ENCODE assay signal across 2 cellular contexts in the genomic region with DNA sequence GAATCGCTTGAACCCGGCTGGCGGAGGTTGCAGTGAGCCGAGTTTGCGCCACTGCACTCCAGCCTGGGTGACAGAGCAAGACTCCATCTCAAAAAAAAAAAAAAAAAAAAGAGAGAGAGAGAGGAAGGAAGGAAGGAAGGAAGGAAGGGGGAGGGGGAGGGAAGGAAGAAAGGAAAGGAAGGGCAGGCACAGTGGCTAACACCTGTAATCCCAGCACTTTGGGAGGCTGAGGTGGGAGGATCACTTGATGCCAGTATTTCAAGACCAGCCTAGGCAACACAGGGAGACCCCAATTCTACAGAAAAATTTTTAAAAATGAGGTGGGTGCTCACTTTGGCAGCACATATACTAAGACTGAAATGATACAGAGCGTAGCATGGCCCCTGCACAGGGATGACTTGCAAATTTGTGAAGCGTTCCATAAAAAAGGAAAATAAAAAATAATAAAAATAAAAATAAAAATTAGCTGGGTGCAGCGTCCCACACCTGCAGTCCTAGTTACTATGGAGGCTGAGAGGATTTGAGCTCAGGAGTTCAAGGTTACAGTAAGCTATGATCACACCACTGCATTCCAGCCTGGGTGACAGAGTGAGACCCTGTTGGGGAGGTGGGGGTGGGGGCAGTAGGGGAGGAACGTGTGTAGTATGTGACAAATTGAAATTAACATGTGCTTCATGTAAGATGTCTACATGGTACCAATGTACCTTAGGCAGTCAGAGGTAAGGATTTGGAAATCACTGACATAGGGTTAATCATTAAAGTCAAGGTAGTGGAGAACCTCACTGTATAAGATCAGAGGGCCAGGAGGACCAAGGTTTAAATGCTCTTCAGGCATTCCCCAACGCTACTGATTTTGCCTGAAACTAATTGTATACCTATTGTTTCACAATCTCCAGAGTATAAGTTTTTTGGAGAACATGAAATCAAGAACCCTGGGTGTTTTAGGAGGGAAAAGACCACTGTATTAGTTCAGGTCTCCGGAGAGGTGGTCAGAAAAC.
TF ChIP-seq lines count a peak whose summit lies in the region.

No MANE protein-coding gene starts in this region.

TF ChIP-seq in IMR-90, 13 proteins besides CTCF, POLR2A, EP300 and RAD21:
- TF ChIP-seq NFE2L2 (IDR thresholded peaks at IDR 0.05; ENCODE audit: low read depth, low read length) (peak; percentile 60; the same call in 1 of the 2 replicates), CEBPB (IDR thresholded peaks at IDR 0.05; ENCODE audit: low read depth, low read length) (0 out of 2 replicates have a peak, but pooled peaks have one; percentile 1), CHD1 (IDR thresholded peaks at IDR 0.05; ENCODE audit: low read depth, low read length) (no peak)

TF ChIP-seq in K562, 482 proteins besides CTCF, POLR2A, EP300 and RAD21 (continues in another document):
- no peak for TF ChIP-seq TEAD1 (CRISPR knock-in tag; IDR thresholded peaks at IDR 0.05)
- TF ChIP-seq, protein P1, sequence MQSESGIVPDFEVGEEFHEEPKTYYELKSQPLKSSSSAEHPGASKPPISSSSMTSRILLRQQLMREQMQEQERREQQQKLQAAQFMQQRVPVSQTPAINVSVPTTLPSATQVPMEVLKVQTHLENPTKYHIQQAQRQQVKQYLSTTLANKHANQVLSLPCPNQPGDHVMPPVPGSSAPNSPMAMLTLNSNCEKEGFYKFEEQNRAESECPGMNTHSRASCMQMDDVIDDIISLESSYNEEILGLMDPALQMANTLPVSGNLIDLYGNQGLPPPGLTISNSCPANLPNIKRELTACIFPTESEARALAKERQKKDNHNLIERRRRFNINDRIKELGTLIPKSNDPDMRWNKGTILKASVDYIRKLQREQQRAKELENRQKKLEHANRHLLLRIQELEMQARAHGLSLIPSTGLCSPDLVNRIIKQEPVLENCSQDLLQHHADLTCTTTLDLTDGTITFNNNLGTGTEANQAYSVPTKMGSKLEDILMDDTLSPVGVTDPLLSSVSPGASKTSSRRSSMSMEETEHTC (IDR thresholded peaks at IDR 0.05) = no peak
- TF ChIP-seq CEBPB (tag; IDR thresholded peaks at IDR 0.05) = peak; percentile 52
- TF ChIP-seq ZZZ3 (IDR thresholded peaks at IDR 0.05) = no peak
- no peak for TF ChIP-seq ZNF778 (CRISPR knock-in tag; IDR thresholded peaks at IDR 0.05)
- no peak for TF ChIP-seq ZNF830 (CRISPR knock-in tag; IDR thresholded peaks at IDR 0.05)
- TF ChIP-seq POLR2B (IDR thresholded peaks at IDR 0.05; ENCODE audit: low read depth, partially characterized antibody) = no peak
- peak; percentile 76 for TF ChIP-seq C11orf30 (IDR thresholded peaks at IDR 0.05; ENCODE audit: low read depth)
- no peak for TF ChIP-seq PHF21A (IDR thresholded peaks at IDR 0.05; ENCODE audit: borderline replicate concordance, low read depth)
- no peak for TF ChIP-seq MIER1 (IDR thresholded peaks at IDR 0.05; ENCODE audit: low read depth)
- no peak for TF ChIP-seq ZNF589 (CRISPR knock-in tag; IDR thresholded peaks at IDR 0.05; ENCODE audit: low read depth)
- TF ChIP-seq KDM4B (IDR thresholded peaks at IDR 0.05; ENCODE audit: borderline replicate concordance in 2 of 2, low read depth in 1 of 2) = no peak
- no peak for TF ChIP-seq PCBP1 (IDR thresholded peaks at IDR 0.05; ENCODE audit: low read depth, low read length, poor library complexity, severe bottlenecking)
- no peak for TF ChIP-seq ZSCAN29 (IDR thresholded peaks at IDR 0.05)
- no peak for TF ChIP-seq NUFIP1 (IDR thresholded peaks at IDR 0.05; ENCODE audit: partially characterized antibody)
- TF ChIP-seq, protein P2, sequence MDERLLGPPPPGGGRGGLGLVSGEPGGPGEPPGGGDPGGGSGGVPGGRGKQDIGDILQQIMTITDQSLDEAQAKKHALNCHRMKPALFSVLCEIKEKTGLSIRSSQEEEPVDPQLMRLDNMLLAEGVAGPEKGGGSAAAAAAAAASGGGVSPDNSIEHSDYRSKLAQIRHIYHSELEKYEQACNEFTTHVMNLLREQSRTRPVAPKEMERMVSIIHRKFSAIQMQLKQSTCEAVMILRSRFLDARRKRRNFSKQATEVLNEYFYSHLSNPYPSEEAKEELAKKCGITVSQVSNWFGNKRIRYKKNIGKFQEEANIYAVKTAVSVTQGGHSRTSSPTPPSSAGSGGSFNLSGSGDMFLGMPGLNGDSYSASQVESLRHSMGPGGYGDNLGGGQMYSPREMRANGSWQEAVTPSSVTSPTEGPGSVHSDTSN (CRISPR knock-in tag; IDR thresholded peaks at IDR 0.05; ENCODE audit: low read depth) = no peak
- TF ChIP-seq, protein P2 (tag; conservative IDR thresholded peaks at IDR 0.05; ENCODE audit: low read depth) = no peak
- TF ChIP-seq TRIM28 (IDR thresholded peaks at IDR 0.05) = no peak
- TF ChIP-seq RBM17 (IDR thresholded peaks at IDR 0.05; ENCODE audit: borderline replicate concordance, low read depth, low read length) = no peak
- no peak for TF ChIP-seq GTF2E2 (tag; IDR thresholded peaks at IDR 0.05)
- no peak for TF ChIP-seq WHSC1 (IDR thresholded peaks at IDR 0.05; ENCODE audit: low read length)
- TF ChIP-seq ZNF354B (CRISPR knock-in tag; IDR thresholded peaks at IDR 0.05) = no peak
- TF ChIP-seq TAL1 (IDR thresholded peaks at IDR 0.05) = no peak
- no peak for TF ChIP-seq RUNX1 (IDR thresholded peaks at IDR 0.05; ENCODE audit: low read depth)
- TF ChIP-seq NFE2L1 (tag; IDR thresholded peaks at IDR 0.05; ENCODE audit: borderline replicate concordance, low read depth) = peak; percentile 64
- no peak for TF ChIP-seq RCOR1 (IDR thresholded peaks at IDR 0.05; ENCODE audit: borderline replicate concordance in 1 of 2, low read depth in 2 of 2, low read length in 2 of 2)
- TF ChIP-seq MEIS2 (IDR thresholded peaks at IDR 0.05; ENCODE audit: partially characterized antibody) = no peak
- TF ChIP-seq ZFPM2 (CRISPR knock-in tag; IDR thresholded peaks at IDR 0.05) = no peak
- TF ChIP-seq SMARCE1 (IDR thresholded peaks at IDR 0.05) = 0 out of 2 replicates have a peak, but pooled peaks have one; percentile 24
- no peak for TF ChIP-seq HOXB6 (CRISPR knock-in tag; IDR thresholded peaks at IDR 0.05; ENCODE audit: borderline replicate concordance)
- TF ChIP-seq, protein P3, sequence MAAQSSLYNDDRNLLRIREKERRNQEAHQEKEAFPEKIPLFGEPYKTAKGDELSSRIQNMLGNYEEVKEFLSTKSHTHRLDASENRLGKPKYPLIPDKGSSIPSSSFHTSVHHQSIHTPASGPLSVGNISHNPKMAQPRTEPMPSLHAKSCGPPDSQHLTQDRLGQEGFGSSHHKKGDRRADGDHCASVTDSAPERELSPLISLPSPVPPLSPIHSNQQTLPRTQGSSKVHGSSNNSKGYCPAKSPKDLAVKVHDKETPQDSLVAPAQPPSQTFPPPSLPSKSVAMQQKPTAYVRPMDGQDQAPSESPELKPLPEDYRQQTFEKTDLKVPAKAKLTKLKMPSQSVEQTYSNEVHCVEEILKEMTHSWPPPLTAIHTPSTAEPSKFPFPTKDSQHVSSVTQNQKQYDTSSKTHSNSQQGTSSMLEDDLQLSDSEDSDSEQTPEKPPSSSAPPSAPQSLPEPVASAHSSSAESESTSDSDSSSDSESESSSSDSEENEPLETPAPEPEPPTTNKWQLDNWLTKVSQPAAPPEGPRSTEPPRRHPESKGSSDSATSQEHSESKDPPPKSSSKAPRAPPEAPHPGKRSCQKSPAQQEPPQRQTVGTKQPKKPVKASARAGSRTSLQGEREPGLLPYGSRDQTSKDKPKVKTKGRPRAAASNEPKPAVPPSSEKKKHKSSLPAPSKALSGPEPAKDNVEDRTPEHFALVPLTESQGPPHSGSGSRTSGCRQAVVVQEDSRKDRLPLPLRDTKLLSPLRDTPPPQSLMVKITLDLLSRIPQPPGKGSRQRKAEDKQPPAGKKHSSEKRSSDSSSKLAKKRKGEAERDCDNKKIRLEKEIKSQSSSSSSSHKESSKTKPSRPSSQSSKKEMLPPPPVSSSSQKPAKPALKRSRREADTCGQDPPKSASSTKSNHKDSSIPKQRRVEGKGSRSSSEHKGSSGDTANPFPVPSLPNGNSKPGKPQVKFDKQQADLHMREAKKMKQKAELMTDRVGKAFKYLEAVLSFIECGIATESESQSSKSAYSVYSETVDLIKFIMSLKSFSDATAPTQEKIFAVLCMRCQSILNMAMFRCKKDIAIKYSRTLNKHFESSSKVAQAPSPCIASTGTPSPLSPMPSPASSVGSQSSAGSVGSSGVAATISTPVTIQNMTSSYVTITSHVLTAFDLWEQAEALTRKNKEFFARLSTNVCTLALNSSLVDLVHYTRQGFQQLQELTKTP (IDR thresholded peaks at IDR 0.05; ENCODE audit: low read depth in 1 of 2, partially characterized antibody in 2 of 2) = peak in 1 of 2 experiments; percentile 66
- TF ChIP-seq ZNF79 (CRISPR knock-in tag; IDR thresholded peaks at IDR 0.05; ENCODE audit: low read depth) = no peak
- TF ChIP-seq, protein P4, sequence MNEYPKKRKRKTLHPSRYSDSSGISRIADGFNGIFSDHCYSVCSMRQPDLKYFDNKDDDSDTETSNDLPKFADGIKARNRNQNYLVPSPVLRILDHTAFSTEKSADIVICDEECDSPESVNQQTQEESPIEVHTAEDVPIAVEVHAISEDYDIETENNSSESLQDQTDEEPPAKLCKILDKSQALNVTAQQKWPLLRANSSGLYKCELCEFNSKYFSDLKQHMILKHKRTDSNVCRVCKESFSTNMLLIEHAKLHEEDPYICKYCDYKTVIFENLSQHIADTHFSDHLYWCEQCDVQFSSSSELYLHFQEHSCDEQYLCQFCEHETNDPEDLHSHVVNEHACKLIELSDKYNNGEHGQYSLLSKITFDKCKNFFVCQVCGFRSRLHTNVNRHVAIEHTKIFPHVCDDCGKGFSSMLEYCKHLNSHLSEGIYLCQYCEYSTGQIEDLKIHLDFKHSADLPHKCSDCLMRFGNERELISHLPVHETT (CRISPR knock-in tag; conservative IDR thresholded peaks at IDR 0.05 in 1 of 2, IDR thresholded peaks at IDR 0.05 in 1 of 2) = no peak
- TF ChIP-seq L3MBTL2 (IDR thresholded peaks at IDR 0.05) = no peak
- no peak for TF ChIP-seq SRSF9 (IDR thresholded peaks at IDR 0.05; ENCODE audit: borderline replicate concordance, low read depth, low read length)
- TF ChIP-seq CXXC5 (CRISPR knock-in tag; IDR thresholded peaks at IDR 0.05) = no peak
- TF ChIP-seq, protein P5, sequence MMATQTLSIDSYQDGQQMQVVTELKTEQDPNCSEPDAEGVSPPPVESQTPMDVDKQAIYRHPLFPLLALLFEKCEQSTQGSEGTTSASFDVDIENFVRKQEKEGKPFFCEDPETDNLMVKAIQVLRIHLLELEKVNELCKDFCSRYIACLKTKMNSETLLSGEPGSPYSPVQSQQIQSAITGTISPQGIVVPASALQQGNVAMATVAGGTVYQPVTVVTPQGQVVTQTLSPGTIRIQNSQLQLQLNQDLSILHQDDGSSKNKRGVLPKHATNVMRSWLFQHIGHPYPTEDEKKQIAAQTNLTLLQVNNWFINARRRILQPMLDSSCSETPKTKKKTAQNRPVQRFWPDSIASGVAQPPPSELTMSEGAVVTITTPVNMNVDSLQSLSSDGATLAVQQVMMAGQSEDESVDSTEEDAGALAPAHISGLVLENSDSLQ (IDR thresholded peaks at IDR 0.05) = no peak
- no peak for TF ChIP-seq RBM15 (IDR thresholded peaks at IDR 0.05; ENCODE audit: insufficient read depth, low read length)
- TF ChIP-seq, protein P6, sequence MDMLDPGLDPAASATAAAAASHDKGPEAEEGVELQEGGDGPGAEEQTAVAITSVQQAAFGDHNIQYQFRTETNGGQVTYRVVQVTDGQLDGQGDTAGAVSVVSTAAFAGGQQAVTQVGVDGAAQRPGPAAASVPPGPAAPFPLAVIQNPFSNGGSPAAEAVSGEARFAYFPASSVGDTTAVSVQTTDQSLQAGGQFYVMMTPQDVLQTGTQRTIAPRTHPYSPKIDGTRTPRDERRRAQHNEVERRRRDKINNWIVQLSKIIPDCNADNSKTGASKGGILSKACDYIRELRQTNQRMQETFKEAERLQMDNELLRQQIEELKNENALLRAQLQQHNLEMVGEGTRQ (CRISPR knock-in tag; IDR thresholded peaks at IDR 0.05) = no peak
- TF ChIP-seq PTTG1 (tag; IDR thresholded peaks at IDR 0.05; ENCODE audit: low read depth) = no peak
- peak; percentile 9; the same call in 1 of the 2 replicates for TF ChIP-seq MAFK (IDR thresholded peaks at IDR 0.05; ENCODE audit: low read length)
- TF ChIP-seq FOXA3 (CRISPR knock-in tag; conservative IDR thresholded peaks at IDR 0.05 in 1 of 2, IDR thresholded peaks at IDR 0.05 in 1 of 2) = no peak
- TF ChIP-seq, protein P7, sequence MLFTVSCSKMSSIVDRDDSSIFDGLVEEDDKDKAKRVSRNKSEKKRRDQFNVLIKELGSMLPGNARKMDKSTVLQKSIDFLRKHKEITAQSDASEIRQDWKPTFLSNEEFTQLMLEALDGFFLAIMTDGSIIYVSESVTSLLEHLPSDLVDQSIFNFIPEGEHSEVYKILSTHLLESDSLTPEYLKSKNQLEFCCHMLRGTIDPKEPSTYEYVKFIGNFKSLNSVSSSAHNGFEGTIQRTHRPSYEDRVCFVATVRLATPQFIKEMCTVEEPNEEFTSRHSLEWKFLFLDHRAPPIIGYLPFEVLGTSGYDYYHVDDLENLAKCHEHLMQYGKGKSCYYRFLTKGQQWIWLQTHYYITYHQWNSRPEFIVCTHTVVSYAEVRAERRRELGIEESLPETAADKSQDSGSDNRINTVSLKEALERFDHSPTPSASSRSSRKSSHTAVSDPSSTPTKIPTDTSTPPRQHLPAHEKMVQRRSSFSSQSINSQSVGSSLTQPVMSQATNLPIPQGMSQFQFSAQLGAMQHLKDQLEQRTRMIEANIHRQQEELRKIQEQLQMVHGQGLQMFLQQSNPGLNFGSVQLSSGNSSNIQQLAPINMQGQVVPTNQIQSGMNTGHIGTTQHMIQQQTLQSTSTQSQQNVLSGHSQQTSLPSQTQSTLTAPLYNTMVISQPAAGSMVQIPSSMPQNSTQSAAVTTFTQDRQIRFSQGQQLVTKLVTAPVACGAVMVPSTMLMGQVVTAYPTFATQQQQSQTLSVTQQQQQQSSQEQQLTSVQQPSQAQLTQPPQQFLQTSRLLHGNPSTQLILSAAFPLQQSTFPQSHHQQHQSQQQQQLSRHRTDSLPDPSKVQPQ (CRISPR knock-in tag; IDR thresholded peaks at IDR 0.05; ENCODE audit: borderline replicate concordance) = no peak
- TF ChIP-seq ZNF431 (CRISPR knock-in tag; IDR thresholded peaks at IDR 0.05) = no peak
- no peak for TF ChIP-seq CBX8 (IDR thresholded peaks at IDR 0.05; ENCODE audit: borderline replicate concordance, extremely low read depth, low read depth, low read length, poor library complexity, severe bottlenecking)
